Comparison of ENCODE assay signal across 11 cellular contexts in genomic region chr12:17588968-17589367, GRCh38.
DNase-seq lines count a peak whose midpoint lies in the region; ATAC-seq, FAIRE-seq and TF ChIP-seq lines count a peak whose summit lies in the region.
"Had no signal": no experiment of that assay in that cellular context is flagged by ENCODE, and none has a peak within 500 bp of the region (broad histone marks: within the 10 kb centered on the region; RNA-seq: fewer than 3 reads in every experiment).

No MANE protein-coding gene starts in this region.

- no peak overlapping the region for H3K27ac ChIP-seq in HepG2 (ENCODE audit: extremely low read length, insufficient read depth, low read length)
- H3K27ac ChIP-seq: parathyroid adenoma had no signal

- no peak overlapping the region for H3K4me3 Mint-ChIP-seq in natural killer cell treated with Interleukin-12 subunit alpha and Interleukin-12 subunit beta and Interleukin-15 and Interleukin-18, amount 100 ng/mL, for 72 hours
- no peak overlapping the region for H3K4me3 Mint-ChIP-seq in activated T-helper 17 cell treated with anti-CD3 and anti-CD28 coated beads, Interleukin-2, amount 50 U/mL, for 72 hours
- H3K4me3 Mint-ChIP-seq: activated T-cell treated with anti-CD3 and anti-CD28 coated beads, Interleukin-2, amount 50 U/mL, for 24 hours; stimulated activated naive CD8-positive, alpha-beta T cell treated with anti-CD3 and anti-CD28 coated beads, Interleukin-15, amount 100 ng/mL, for 72 hours had no signal

- CTCF ChIA-PET in HepG2 (lab: Yijun Ruan, JAX; ENCODE audit: low intra/inter-chr PET ratio, low total read pairs): no interaction called here

- H3K9me3 Mint-ChIP-seq in natural killer cell treated with Interleukin-12 subunit alpha and Interleukin-12 subunit beta and Interleukin-15 and Interleukin-18, amount 100 ng/mL, for 72 hours: peaks cover 13% of the 10 kb centered on the region
- H3K9me3 Mint-ChIP-seq in activated T-helper 17 cell treated with anti-CD3 and anti-CD28 coated beads, Interleukin-2, amount 50 U/mL, for 72 hours: peaks cover 7% of the 10 kb centered on the region

- TF ChIP-seq RAD21 in Ishikawa (IDR thresholded peaks at IDR 0.05; ENCODE audit: low read depth) (peak; percentile 72), HepG2 (CRISPR knock-in tag; IDR thresholded peaks at IDR 0.05) (no peak)

- peaks cover 11% of the 10 kb centered on the region; the same call in 1 of the 2 replicates for H3K9me3 ChIP-seq in HepG2 (ENCODE audit: low read length)

- no peaks in the 10 kb centered on the region for H4K20me1 ChIP-seq in HepG2 (ENCODE audit: insufficient read depth, low read length)

- in situ Hi-C loops in HepG2 (cut with HindIII; ENCODE audit: extremely low pct_ligation_motif_present, low pct_unique_long_range_greater_than_20kb): no loop called here

- under 1% methylated on average over 5 of the region's 5 CpGs for WGBS in HepG2 (ENCODE audit: low lambda C conversion rate)

- no peaks in the 10 kb centered on the region for H3K79me2 ChIP-seq in HepG2 (ENCODE audit: insufficient read depth, low read length)
- H3K79me2 ChIP-seq: parathyroid adenoma had no signal

- TF ChIP-seq EP300 in Ishikawa (IDR thresholded peaks at IDR 0.05; ENCODE audit: borderline replicate concordance) (no peak), HepG2 (IDR thresholded peaks at IDR 0.05; ENCODE audit: low read depth in 2 of 2, low read length in 2 of 2) (no peak), HepG2 (CRISPR knock-in tag; IDR thresholded peaks at IDR 0.05; ENCODE audit: borderline replicate concordance) (no peak)

- no peak overlapping the region for H2AFZ ChIP-seq in HepG2 (ENCODE audit: low read length)
- H2AFZ ChIP-seq: parathyroid adenoma had no signal

- intact Hi-C loops in HepG2 (cut with micrococcal nuclease; ENCODE audit: unreplicated experiment): loop anchor here (1.0 kb wide), 1 partner anchor 650 kb away; no protein-coding TSS in a partner anchor

- no peaks in the 10 kb centered on the region for H3K27me3 ChIP-seq in HepG2 (ENCODE audit: control insufficient read depth in 1 of 2, insufficient read depth in 2 of 2, low read length in 2 of 2)

- no peaks in the 10 kb centered on the region for H3K36me3 Mint-ChIP-seq in natural killer cell treated with Interleukin-12 subunit alpha and Interleukin-12 subunit beta and Interleukin-15 and Interleukin-18, amount 100 ng/mL, for 72 hours
- H3K36me3 Mint-ChIP-seq in activated T-helper 17 cell treated with anti-CD3 and anti-CD28 coated beads, Interleukin-2, amount 50 U/mL, for 72 hours (ENCODE audit: low read depth): no peaks in the 10 kb centered on the region

- DNase-seq in D721Med (ENCODE audit: insufficient read length, low spot score): no peak
- DNase-seq in SW480 (ENCODE audit: low spot score): peak; percentile 11
- peak; percentile 2 for DNase-seq in HepG2 (ENCODE audit: low spot score)
- DNase-seq in natural killer cell treated with Interleukin-12 subunit alpha and Interleukin-12 subunit beta and Interleukin-15 and Interleukin-18, amount 100 ng/mL, for 72 hours (ENCODE audit: low spot score): no peak
- DNase-seq: activated T-cell treated with anti-CD3 and anti-CD28 coated beads, Interleukin-2, amount 50 U/mL, for 24 hours; stimulated activated naive CD8-positive, alpha-beta T cell treated with anti-CD3 and anti-CD28 coated beads, Interleukin-15, amount 100 ng/mL, for 72 hours had no signal

- TF ChIP-seq CTCF in D721Med (IDR thresholded peaks at IDR 0.05; ENCODE audit: insufficient read depth, missing control alignments): peak; percentile 40
- peak; percentile 31 for TF ChIP-seq CTCF in HepG2 (CRISPR knock-in tag; IDR thresholded peaks at IDR 0.05)

- H3K4me1 Mint-ChIP-seq in natural killer cell treated with Interleukin-12 subunit alpha and Interleukin-12 subunit beta and Interleukin-15 and Interleukin-18, amount 100 ng/mL, for 72 hours (ENCODE audit: low read depth in 2 of 2): no peaks in the 10 kb centered on the region
- no peaks in the 10 kb centered on the region for H3K4me1 Mint-ChIP-seq in activated T-helper 17 cell treated with anti-CD3 and anti-CD28 coated beads, Interleukin-2, amount 50 U/mL, for 72 hours
- H3K4me1 Mint-ChIP-seq: stimulated activated naive CD8-positive, alpha-beta T cell treated with anti-CD3 and anti-CD28 coated beads, Interleukin-15, amount 100 ng/mL, for 72 hours had no signal

- no peak overlapping the region for H3K9ac ChIP-seq in HepG2 (ENCODE audit: insufficient read depth, low read depth, low read length)
- H3K9ac ChIP-seq: parathyroid adenoma had no signal

- POLR2A ChIA-PET in HepG2 (lab: Yijun Ruan, JAX): no interaction called here

- H3K4me3 ChIP-seq in HepG2 (replicated peaks in 1 of 3; ENCODE audit: insufficient read depth in 1 of 3, low read depth in 2 of 3, low read length in 3 of 3): no peak overlapping the region

- no peak for TF ChIP-seq POLR2A in HepG2 (IDR thresholded peaks at IDR 0.05; ENCODE audit: insufficient read depth in 1 of 2, low read depth in 2 of 2, low read length in 2 of 2)

- H3K4me1 ChIP-seq in HepG2 (ENCODE audit: insufficient read depth, low read length): no peaks in the 10 kb centered on the region
- H3K4me1 ChIP-seq: parathyroid adenoma had no signal

- H3K4me2 ChIP-seq in HepG2 (ENCODE audit: low read depth, low read length): no peak overlapping the region

- FAIRE-seq in D721Med (lab: Jason Lieb, UNC) (no peak), HepG2 (lab: Jason Lieb, UNC) (no peak)

- no peak overlapping the region for H3K27ac Mint-ChIP-seq in natural killer cell treated with Interleukin-12 subunit alpha and Interleukin-12 subunit beta and Interleukin-15 and Interleukin-18, amount 100 ng/mL, for 72 hours
- no peak overlapping the region for H3K27ac Mint-ChIP-seq in activated T-helper 17 cell treated with anti-CD3 and anti-CD28 coated beads, Interleukin-2, amount 50 U/mL, for 72 hours
- H3K27ac Mint-ChIP-seq: activated T-cell treated with anti-CD3 and anti-CD28 coated beads, Interleukin-2, amount 50 U/mL, for 24 hours; stimulated activated naive CD8-positive, alpha-beta T cell treated with anti-CD3 and anti-CD28 coated beads, Interleukin-15, amount 100 ng/mL, for 72 hours had no signal

- BruUV-seq in HepG2 (replicated peaks; lab: Mats Ljungman, UMichigan): no TSS peak

- H3K36me3 ChIP-seq in HepG2 (replicated peaks in 1 of 2; ENCODE audit: control insufficient read depth in 1 of 2, insufficient read depth in 2 of 2, low read length in 2 of 2): no peaks in the 10 kb centered on the region

- no peaks in the 10 kb centered on the region for H3K27me3 Mint-ChIP-seq in natural killer cell treated with Interleukin-12 subunit alpha and Interleukin-12 subunit beta and Interleukin-15 and Interleukin-18, amount 100 ng/mL, for 72 hours
- H3K27me3 Mint-ChIP-seq in activated T-helper 17 cell treated with anti-CD3 and anti-CD28 coated beads, Interleukin-2, amount 50 U/mL, for 72 hours: no peaks in the 10 kb centered on the region
- H3K27me3 Mint-ChIP-seq: activated T-cell treated with anti-CD3 and anti-CD28 coated beads, Interleukin-2, amount 50 U/mL, for 24 hours; stimulated activated naive CD8-positive, alpha-beta T cell treated with anti-CD3 and anti-CD28 coated beads, Interleukin-15, amount 100 ng/mL, for 72 hours had no signal

- ATAC-seq in HepG2 (peak; percentile 56; the same call in 2 of the 3 replicates), HG03095 (IDR thresholded peaks at IDR 0.05; ENCODE audit: unreplicated experiment) (no peak), HG02840 (IDR thresholded peaks at IDR 0.05; ENCODE audit: low FRiP score, unreplicated experiment) (no peak)
- no peak for ATAC-seq in natural killer cell treated with Interleukin-12 subunit alpha and Interleukin-12 subunit beta and Interleukin-15 and Interleukin-18, amount 100 ng/mL, for 72 hours
- no peak for ATAC-seq in activated T-helper 17 cell treated with anti-CD3 and anti-CD28 coated beads, Interleukin-2, amount 50 U/mL, for 72 hours (replicated peaks)
- ATAC-seq: stimulated activated naive CD8-positive, alpha-beta T cell treated with anti-CD3 and anti-CD28 coated beads, Interleukin-15, amount 100 ng/mL, for 72 hours had no signal

TF ChIP-seq in Ishikawa, 13 proteins besides CTCF, POLR2A, EP300 and RAD21 (continues in another document):
- no peak for TF ChIP-seq TCF12 (IDR thresholded peaks at IDR 0.05; ENCODE audit: low read depth)
- no peak for TF ChIP-seq CREB1 (IDR thresholded peaks at IDR 0.05; ENCODE audit: low read depth)
- no peak for TF ChIP-seq CEBPB (IDR thresholded peaks at IDR 0.05)
- TF ChIP-seq ZBTB7A (IDR thresholded peaks at IDR 0.05; ENCODE audit: low read depth): no peak
- TF ChIP-seq EGR1 (IDR thresholded peaks at IDR 0.05): no peak
- TF ChIP-seq TEAD4 (IDR thresholded peaks at IDR 0.05): no peak
- TF ChIP-seq NFIC (IDR thresholded peaks at IDR 0.05): no peak
- TF ChIP-seq TAF1 (IDR thresholded peaks at IDR 0.05; ENCODE audit: low read depth): no peak
- no peak for TF ChIP-seq YY1 (IDR thresholded peaks at IDR 0.05; ENCODE audit: low read depth)

TF ChIP-seq in HepG2, 621 proteins besides CTCF, POLR2A, EP300 and RAD21 (continues in another document):
- TF ChIP-seq SMARCE1 (IDR thresholded peaks at IDR 0.05; ENCODE audit: borderline replicate concordance): no peak
- TF ChIP-seq CEBPZ (IDR thresholded peaks at IDR 0.05; ENCODE audit: low read length): no peak
- TF ChIP-seq SMC3 (IDR thresholded peaks at IDR 0.05; ENCODE audit: low read length): peak; percentile 39; the same call in 1 of the 2 replicates
- TF ChIP-seq HOXD1 (CRISPR knock-in tag; IDR thresholded peaks at IDR 0.05): no peak
- TF ChIP-seq ETV5 (CRISPR knock-in tag; IDR thresholded peaks at IDR 0.05; ENCODE audit: borderline replicate concordance): no peak

Comparison
In these comparisons a context has a peak if more than half of its experiments do, and no peak if none do; other contexts are left out.
1. DNase-seq: peak in SW480 (single experiment) and HepG2 (single experiment); none in D721Med (single experiment) and natural killer cell treated with Interleukin-12 subunit alpha and Interleukin-12 subunit beta and Interleukin-15 and Interleukin-18, amount 100 ng/mL, for 72 hours (single experiment).